ENCODE assay signal across 20 cellular contexts in genomic region chrX:30327762-30328161, GRCh38. TPM values are rescaled to one million over a fixed set of nuclear protein-coding genes. Genes with fewer than 3 reads are reported as not detected.
DNase-seq lines count a peak whose midpoint lies in the region; ATAC-seq, FAIRE-seq and TF ChIP-seq lines count a peak whose summit lies in the region.
"Had no signal": no experiment of that assay in that cellular context is flagged by ENCODE, and none has a peak within 500 bp of the region (broad histone marks: within the 10 kb centered on the region; RNA-seq: fewer than 3 reads in every experiment).

No MANE protein-coding gene starts in this region.

- H3K9me3 Mint-ChIP-seq in progenitor cell of endocrine pancreas (ENCODE audit: low read depth) = peaks cover 4% of the 10 kb centered on the region
- H3K9me3 Mint-ChIP-seq: CD4-positive, alpha-beta memory T cell had no signal

- in situ Hi-C loops in SK-MEL-5 (cut with HindIII; ENCODE audit: low pct_unique_long_range_greater_than_20kb, low sequenced_read_pairs) = no loop called here

- no peaks in the 10 kb centered on the region for H3K4me1 Mint-ChIP-seq in progenitor cell of endocrine pancreas (ENCODE audit: low read depth)
- H3K4me1 Mint-ChIP-seq: CD4-positive, alpha-beta memory T cell; IgD-negative memory B cell had no signal

- DNase-seq in HTR-8/SVneo (ENCODE audit: insufficient read length, low spot score) (no peak), SK-MEL-5 (ENCODE audit: low read depth, low spot score) (peak; percentile 4), epithelial cell of proximal tubule (ENCODE audit: low read depth) (no peak), progenitor cell of endocrine pancreas (ENCODE audit: low spot score, unreplicated experiment) (no peak), colonic mucosa (no peak), NCI-H2107 (lab: John Stamatoyannopoulos, UW) (no peak)
- DNase-seq: BE2C; CD4-positive, alpha-beta memory T cell; DMS153; DMS79 treated with DMSO at 0.1 percent for 48 hours; EL had no signal

- no peaks in the 10 kb centered on the region for H3K27me3 Mint-ChIP-seq in progenitor cell of endocrine pancreas
- H3K27me3 Mint-ChIP-seq: CD4-positive, alpha-beta memory T cell had no signal

- H3K4me1 ChIP-seq in colonic mucosa = no peaks in the 10 kb centered on the region
- H3K4me1 ChIP-seq: A549, BE2C had no signal

- H3K27me3 ChIP-seq in colonic mucosa = no peaks in the 10 kb centered on the region
- H3K27me3 ChIP-seq: BE2C had no signal

- peak; percentile 22 for TF ChIP-seq CTCF in epithelial cell of proximal tubule (conservative IDR thresholded peaks at IDR 0.05; ENCODE audit: low read depth, low read length)
- TF ChIP-seq CTCF in progenitor cell of endocrine pancreas (IDR thresholded peaks at IDR 0.05; ENCODE audit: unreplicated experiment) = peak; percentile 19
- no peak for TF ChIP-seq CTCF in colonic mucosa (IDR thresholded peaks at IDR 0.05)

- H3K9ac ChIP-seq in colonic mucosa (ENCODE audit: low read depth in 2 of 2, low read length in 2 of 2) = no peak overlapping the region

- no peak overlapping the region for H3K4me3 Mint-ChIP-seq in progenitor cell of endocrine pancreas (ENCODE audit: low read depth)
- H3K4me3 Mint-ChIP-seq: CD4-positive, alpha-beta memory T cell; IgD-negative memory B cell had no signal

- intact Hi-C loops in colonic mucosa (cut with DNase I) = no loop called here

- ATAC-seq in HG03039 (IDR thresholded peaks at IDR 0.05; ENCODE audit: unreplicated experiment) = no peak
- ATAC-seq: A549, HCT116 had no signal

- no peaks in the 10 kb centered on the region for H3K36me3 ChIP-seq in colonic mucosa
- H3K36me3 ChIP-seq: BE2C had no signal

- H3K27ac Mint-ChIP-seq in progenitor cell of endocrine pancreas = no peak overlapping the region
- H3K27ac Mint-ChIP-seq: CD4-positive, alpha-beta memory T cell; IgD-negative memory B cell had no signal

- no peaks in the 10 kb centered on the region for H3K36me3 Mint-ChIP-seq in progenitor cell of endocrine pancreas (ENCODE audit: insufficient read depth)
- H3K36me3 Mint-ChIP-seq: CD4-positive, alpha-beta memory T cell had no signal

- FAIRE-seq in HTR-8/SVneo (lab: Jason Lieb, UNC) = peak; percentile 49
- FAIRE-seq: D721Med, G401.6, GM12891 had no signal

- no peak overlapping the region for H3K4me3 ChIP-seq in epithelial cell of proximal tubule (ENCODE audit: low read depth, low read length)
- no peak overlapping the region for H3K4me3 ChIP-seq in colonic mucosa
- H3K4me3 ChIP-seq: A549 had no signal

- no peaks in the 10 kb centered on the region for H3K9me3 ChIP-seq in colonic mucosa
- H3K9me3 ChIP-seq: A549, BE2C had no signal

- H3K27ac ChIP-seq in colonic mucosa = no peak overlapping the region
- H3K27ac ChIP-seq: A549, C4-2B had no signal

RNA-seq across cellular contexts. Expression of gene NR0B1, which starts 18.6 kb away (rescaled TPM):
- 1.5 and 2.0 TPM in 2 replicates for total RNA-seq in SK-MEL-5 (2014; rRNA removed; shearing (Covaris generic))
- polyA plus RNA-seq in SK-MEL-5 (2015; cell fraction: cytosol; rRNA removed) = 1.6 and 2.4 TPM in 2 replicates
- 0.18 and 2.8 TPM in 2 replicates for polyA plus RNA-seq in SK-MEL-5 (2015; cell fraction: nucleus; rRNA removed)
- total RNA-seq in epithelial cell of proximal tubule (0.35 and 0.72 TPM in 2 replicates), progenitor cell of endocrine pancreas (0.86 and 1.2 TPM in 2 replicates), colonic mucosa (under 1 TPM in 1 of 2 donors, not detected in 1; 0.20 TPM)
- total RNA-seq: CD4-positive, alpha-beta memory T cell; H4 had no signal
- polyA plus RNA-seq: CD4-positive, alpha-beta memory T cell; IgD-negative memory B cell had no signal
